ENCODE assay signal across 13 cellular contexts in genomic region chr1:15339580-15339979, GRCh38.
"Had no signal": no experiment of that assay in that cellular context is flagged by ENCODE, and none has a peak within 500 bp of the region (broad histone marks: within the 10 kb centered on the region; RNA-seq: fewer than 3 reads in every experiment).

No MANE protein-coding gene starts in this region.

- H3K4me3 ChIP-seq: esophagus muscularis mucosa, thoracic aorta had no signal

- ATAC-seq: right cardiac atrium had no signal

- H3K36me3 ChIP-seq: esophagus muscularis mucosa, thoracic aorta had no signal

- H3K27ac Mint-ChIP-seq: activated B cell treated with CpG ODN at 0.5 μM for 24 hours; activated CD4-positive, alpha-beta T cell treated with anti-CD3 and anti-CD28 coated beads, Interleukin-2, amount 10 ng/mL, durations not matched to agents 24 days and 14 days; activated naive CD8-positive, alpha-beta T cell; activated T-cell treated with anti-CD3 and anti-CD28 coated beads, Interleukin-2, amount 50 U/mL, for 72 hours; nephron; stimulated activated naive CD8-positive, alpha-beta T cell treated with anti-CD3 and anti-CD28 coated beads, Interleukin-15, Interleukin-2, amounts not matched to agents 100 ng/mL and 50 ng/mL, for 24 hours had no signal

- H3K9me3 ChIP-seq: esophagus muscularis mucosa, thoracic aorta had no signal

- H3K36me3 Mint-ChIP-seq: activated naive CD8-positive, alpha-beta T cell had no signal

- H3K27me3 ChIP-seq: esophagus muscularis mucosa had no signal

- H3K4me3 Mint-ChIP-seq: activated B cell treated with CpG ODN at 0.5 μM for 24 hours; activated CD4-positive, alpha-beta T cell treated with anti-CD3 and anti-CD28 coated beads, Interleukin-2, amount 10 ng/mL, durations not matched to agents 24 days and 14 days; activated naive CD8-positive, alpha-beta T cell; activated T-cell treated with anti-CD3 and anti-CD28 coated beads, Interleukin-2, amount 50 U/mL, for 72 hours; nephron; stimulated activated naive CD8-positive, alpha-beta T cell treated with anti-CD3 and anti-CD28 coated beads, Interleukin-15, Interleukin-2, amounts not matched to agents 100 ng/mL and 50 ng/mL, for 24 hours had no signal

- H3K4me1 Mint-ChIP-seq: activated B cell treated with CpG ODN at 0.5 μM for 24 hours had no signal

- H3K9me3 Mint-ChIP-seq: activated B cell treated with CpG ODN at 0.5 μM for 24 hours; activated CD4-positive, alpha-beta T cell treated with anti-CD3 and anti-CD28 coated beads, Interleukin-2, amount 10 ng/mL, durations not matched to agents 24 days and 14 days; activated T-cell treated with anti-CD3 and anti-CD28 coated beads, Interleukin-2, amount 50 U/mL, for 72 hours; stimulated activated naive CD8-positive, alpha-beta T cell treated with anti-CD3 and anti-CD28 coated beads, Interleukin-15, Interleukin-2, amounts not matched to agents 100 ng/mL and 50 ng/mL, for 24 hours had no signal

- H3K27ac ChIP-seq: esophagus muscularis mucosa, thoracic aorta had no signal

- DNase-seq: activated B cell treated with CpG ODN at 0.5 μM for 24 hours; activated CD8-positive, alpha-beta memory T cell treated with anti-CD3 and anti-CD28 coated beads, Interleukin-2, amount 50 U/mL, for 48 hours; activated gamma-delta T cell treated with Interleukin-2 at 50 U/mL for 16 hours; activated T-cell treated with anti-CD3 and anti-CD28 coated beads, Interleukin-2, amount 50 U/mL, for 72 hours; amniotic stem cell; hippocampal formation; right cardiac atrium had no signal
